ENCODE assay signal across 20 cellular contexts in the genomic region with DNA sequence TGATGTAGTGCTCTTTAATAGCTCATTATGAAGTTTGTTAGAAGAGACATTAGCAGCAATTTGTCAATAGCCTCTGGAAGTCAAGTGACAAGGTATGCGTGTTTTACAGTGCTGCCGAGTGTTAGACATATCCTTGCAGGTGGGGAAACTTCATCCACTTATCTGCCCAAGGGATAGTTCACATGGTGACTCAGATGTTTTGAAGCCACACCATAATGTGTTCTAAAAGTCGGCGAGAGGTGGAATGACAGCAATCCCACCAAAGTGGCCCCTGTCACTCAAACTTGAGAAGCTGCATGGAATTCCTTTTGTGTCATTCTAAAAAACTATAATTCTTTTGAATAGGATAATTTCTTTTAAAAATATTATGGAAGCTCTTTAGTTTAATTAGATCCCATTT.
"Had no signal": no experiment of that assay in that cellular context is flagged by ENCODE, and none has a peak within 500 bp of the region (broad histone marks: within the 10 kb centered on the region; RNA-seq: fewer than 3 reads in every experiment).

No MANE protein-coding gene starts in this region.

- H2AFZ ChIP-seq: parathyroid adenoma had no signal

- H3K36me3 ChIP-seq: neutrophil, spleen, upper lobe of left lung had no signal

- H3K4me1 ChIP-seq: parathyroid adenoma, testis, upper lobe of left lung had no signal

- H3K79me2 ChIP-seq: parathyroid adenoma had no signal

- H3K27ac ChIP-seq: neutrophil, parathyroid adenoma, spleen, testis, upper lobe of left lung had no signal

- H3K4me3 ChIP-seq: lung, spleen, testis, upper lobe of left lung had no signal

- H3K9ac ChIP-seq: parathyroid adenoma had no signal

- H3K27me3 ChIP-seq: neutrophil, spleen, testis, upper lobe of left lung had no signal

- H3K9me3 ChIP-seq: neutrophil, spleen, testis, upper lobe of left lung had no signal

- DNase-seq: activated CD4-positive, alpha-beta T cell treated with anti-CD3 and anti-CD28 coated beads for 36 hours; activated CD4-positive, alpha-beta T cell treated with anti-CD3 and anti-CD28 coated beads, Interleukin-2, amount 50 U/mL, for 48 hours; activated naive CD4-positive, alpha-beta T cell; activated naive CD8-positive, alpha-beta T cell treated with anti-CD3 and anti-CD28 coated beads for 36 hours; amygdala; caudate nucleus; effector memory CD8-positive, alpha-beta T cell; immature natural killer cell; spleen; stimulated activated CD4-positive, alpha-beta T cell treated with anti-CD3 and anti-CD28 coated beads, Interleukin-4, amount 100 ng/mL, for 4 hours; testis; upper lobe of left lung had no signal

- ATAC-seq: activated CD4-positive, alpha-beta T cell treated with anti-CD3 and anti-CD28 coated beads for 36 hours; effector memory CD8-positive, alpha-beta T cell; left lobe of liver; natural killer cell treated with Interleukin-12 subunit alpha and Interleukin-12 subunit beta and Interleukin-15 and Interleukin-18, amount 100 ng/mL, for 72 hours; sciatic nerve; stimulated activated memory B cell treated with anti-CD40 and anti-IgM and Interleukin-4, amounts not matched to agents 10 μg/mL and 1 μg/mL and 100 μg/mL, for 72 hours; WTC11 had no signal
